In genomic region chr3:18418173-18418572, GRCh38 we compare ENCODE assay signal across 20 cellular contexts. TPM values are rescaled to one million over a fixed set of nuclear protein-coding genes. Genes with fewer than 3 reads are reported as not detected.
DNase-seq lines count a peak whose midpoint lies in the region.
"Had no signal": no experiment of that assay in that cellular context is flagged by ENCODE, and none has a peak within 500 bp of the region (broad histone marks: within the 10 kb centered on the region; RNA-seq: fewer than 3 reads in every experiment).

No MANE protein-coding gene starts in this region.

- no peak for DNase-seq in activated naive CD4-positive, alpha-beta T cell treated with anti-CD3 and anti-CD28 coated beads, Interleukin-2, amount 10 ng/mL, durations not matched to agents 7 days and 5 days
- no peak for DNase-seq in activated naive CD4-positive, alpha-beta T cell treated with Interleukin-2 at 50 U/mL for 16 hours
- DNase-seq in activated CD4-positive, alpha-beta memory T cell treated with anti-CD3 and anti-CD28 coated beads, Interleukin-2, amount 10 ng/mL, durations not matched to agents 7 days and 5 days: no peak
- DNase-seq in globus pallidus (ENCODE audit: low spot score): peak; percentile 8
- no peak for DNase-seq in NCI-H69 (lab: John Stamatoyannopoulos, UW)
- no peak for DNase-seq in activated CD4-positive, CD25-positive, alpha-beta regulatory T cell treated with anti-CD3 and anti-CD28 coated beads, Interleukin-2, amount 50 U/mL, for 72 hours
- DNase-seq in hypothalamus (lab: John Stamatoyannopoulos, UW): no peak
- DNase-seq: brain microvascular endothelial cell; NCI-H187 treated with DMSO at 0.1 percent for 48 hours; NCI-H446 treated with DMSO at 0.1 percent for 48 hours; SJCRH30; stimulated activated CD4-positive, alpha-beta T cell treated with anti-CD3 and anti-CD28 coated beads, Interleukin-2, amount 100 ng/mL, for 24 hours; stomach had no signal

- H3K9me3 ChIP-seq in stomach smooth muscle (ENCODE audit: control insufficient read depth in 2 of 2, low read length in 2 of 2): no peaks in the 10 kb centered on the region
- H3K9me3 ChIP-seq: SJCRH30, stomach had no signal

- H3K9me3 Mint-ChIP-seq in activated naive CD4-positive, alpha-beta T cell treated with anti-CD3 and anti-CD28 coated beads, Interleukin-2, amount 10 ng/mL, durations not matched to agents 7 days and 5 days: no peaks in the 10 kb centered on the region
- H3K9me3 Mint-ChIP-seq in activated CD4-positive, alpha-beta memory T cell treated with anti-CD3 and anti-CD28 coated beads, Interleukin-2, amount 10 ng/mL, durations not matched to agents 7 days and 5 days: no peaks in the 10 kb centered on the region
- H3K9me3 Mint-ChIP-seq: neural progenitor cell, type B pancreatic cell, WTC11 had no signal

- H3K4me1 ChIP-seq in stomach smooth muscle (ENCODE audit: control insufficient read depth, insufficient read depth, low read length): peaks cover 2% of the 10 kb centered on the region

- H3K27ac Mint-ChIP-seq in activated naive CD4-positive, alpha-beta T cell treated with anti-CD3 and anti-CD28 coated beads, Interleukin-2, amount 10 ng/mL, durations not matched to agents 7 days and 5 days: peak overlapping the region; percentile 92
- H3K27ac Mint-ChIP-seq in activated CD4-positive, alpha-beta memory T cell treated with anti-CD3 and anti-CD28 coated beads, Interleukin-2, amount 10 ng/mL, durations not matched to agents 7 days and 5 days: peak overlapping the region; percentile 44
- H3K27ac Mint-ChIP-seq: neural progenitor cell, progenitor cell of endocrine pancreas, type B pancreatic cell, WTC11 had no signal

- peak overlapping the region; percentile 75 for H3K4me3 Mint-ChIP-seq in activated naive CD4-positive, alpha-beta T cell treated with anti-CD3 and anti-CD28 coated beads, Interleukin-2, amount 10 ng/mL, durations not matched to agents 7 days and 5 days
- H3K4me3 Mint-ChIP-seq in activated CD4-positive, alpha-beta memory T cell treated with anti-CD3 and anti-CD28 coated beads, Interleukin-2, amount 10 ng/mL, durations not matched to agents 7 days and 5 days: peak overlapping the region; percentile 45
- H3K4me3 Mint-ChIP-seq: neural progenitor cell, type B pancreatic cell, WTC11 had no signal

- peaks cover 87% of the 10 kb centered on the region for H3K4me1 Mint-ChIP-seq in activated naive CD4-positive, alpha-beta T cell treated with anti-CD3 and anti-CD28 coated beads, Interleukin-2, amount 10 ng/mL, durations not matched to agents 7 days and 5 days
- H3K4me1 Mint-ChIP-seq in activated CD4-positive, alpha-beta memory T cell treated with anti-CD3 and anti-CD28 coated beads, Interleukin-2, amount 10 ng/mL, durations not matched to agents 7 days and 5 days: peaks cover 82% of the 10 kb centered on the region

- POLR2A ChIA-PET in activated CD4-positive, alpha-beta memory T cell treated with anti-CD3 and anti-CD28 coated beads, Interleukin-2, amount 10 ng/mL, durations not matched to agents 7 days and 5 days (lab: Charles Lee): interaction anchor here (0.9 to 9.6 kb wide), 7 partner anchors 9 to 25 kb away, joined by 3 to 180 read pairs (median 6); no protein-coding TSS in a partner anchor

- H3K4me3 ChIP-seq in stomach smooth muscle (ENCODE audit: low read length in 2 of 2): peak overlapping the region; percentile 13 to 36
- H3K4me3 ChIP-seq: K562, neural progenitor cell, SJCRH30, skin epidermis, stomach had no signal

- H3K27me3 Mint-ChIP-seq in activated naive CD4-positive, alpha-beta T cell treated with anti-CD3 and anti-CD28 coated beads, Interleukin-2, amount 10 ng/mL, durations not matched to agents 7 days and 5 days: no peaks in the 10 kb centered on the region
- H3K27me3 Mint-ChIP-seq in activated CD4-positive, alpha-beta memory T cell treated with anti-CD3 and anti-CD28 coated beads, Interleukin-2, amount 10 ng/mL, durations not matched to agents 7 days and 5 days: no peaks in the 10 kb centered on the region
- H3K27me3 Mint-ChIP-seq: progenitor cell of endocrine pancreas, type B pancreatic cell had no signal

- peaks cover 7 to 17% of the 10 kb centered on the region in 2 donors for H3K36me3 ChIP-seq in stomach smooth muscle (ENCODE audit: control insufficient read depth in 2 of 2, insufficient read depth in 2 of 2, low read length in 2 of 2)
- H3K36me3 ChIP-seq: brain microvascular endothelial cell, neural progenitor cell, SJCRH30 had no signal

- CTCF ChIA-PET in activated naive CD4-positive, alpha-beta T cell treated with anti-CD3 and anti-CD28 coated beads, Interleukin-2, amount 10 ng/mL, durations not matched to agents 7 days and 5 days (lab: Charles Lee): interaction anchor here (1.1 to 2.2 kb wide), 4 partner anchors 12 to 417 kb away, joined by 3 to 11 read pairs (median 4); no protein-coding TSS in a partner anchor
- CTCF ChIA-PET in activated CD4-positive, alpha-beta memory T cell treated with anti-CD3 and anti-CD28 coated beads, Interleukin-2, amount 10 ng/mL, durations not matched to agents 7 days and 5 days (lab: Charles Lee): interaction anchor here (1.1 kb wide), 1 partner anchor 9 kb away, joined by 3 read pairs; no protein-coding TSS in a partner anchor

- H3K27ac ChIP-seq in stomach smooth muscle (ENCODE audit: low read length): no peak overlapping the region
- H3K27ac ChIP-seq: brain microvascular endothelial cell, neural progenitor cell, SJCRH30, skin epidermis had no signal

- H3K36me3 Mint-ChIP-seq in activated naive CD4-positive, alpha-beta T cell treated with anti-CD3 and anti-CD28 coated beads, Interleukin-2, amount 10 ng/mL, durations not matched to agents 7 days and 5 days: peaks cover 78% of the 10 kb centered on the region
- peaks cover 79% of the 10 kb centered on the region for H3K36me3 Mint-ChIP-seq in activated CD4-positive, alpha-beta memory T cell treated with anti-CD3 and anti-CD28 coated beads, Interleukin-2, amount 10 ng/mL, durations not matched to agents 7 days and 5 days (ENCODE audit: low read depth)

- peak overlapping the region in 1 of 2 donors; percentile 47 for H3K9ac ChIP-seq in stomach smooth muscle (ENCODE audit: low read length in 2 of 2)
- H3K9ac ChIP-seq: neural progenitor cell had no signal

- no peaks in the 10 kb centered on the region for H3K27me3 ChIP-seq in stomach smooth muscle (ENCODE audit: control insufficient read depth in 1 of 2, insufficient read depth in 2 of 2, low read length in 2 of 2)
- H3K27me3 ChIP-seq: brain microvascular endothelial cell, neural progenitor cell, SJCRH30, stomach had no signal

RNA-seq across cellular contexts. Expression of gene SATB1, which starts 7.0 kb away (rescaled TPM):
- total RNA-seq in activated CD4-positive, alpha-beta memory T cell treated with anti-CD3 and anti-CD28 coated beads, Interleukin-2, amount 10 ng/mL, durations not matched to agents 7 days and 5 days: 100 to 1,000 TPM; 263 to 267 TPM
